17 cellular contexts compared by ENCODE assay signal in genomic region chr11:14058061-14058460, GRCh38.
"Had no signal": no experiment of that assay in that cellular context is flagged by ENCODE, and none has a peak within 500 bp of the region (broad histone marks: within the 10 kb centered on the region; RNA-seq: fewer than 3 reads in every experiment).

No MANE protein-coding gene starts in this region.

- H3K4me3 Mint-ChIP-seq: dendritic cell treated with granulocyte-macrophage colony-stimulating factor and Interleukin-4, amounts not matched to agents 40 ng/mL and 50 ng/mL, for 4 days; effector memory CD8-positive, alpha-beta T cell; naive thymus-derived CD8-positive, alpha-beta T cell had no signal

- DNase-seq: effector memory CD8-positive, alpha-beta T cell; erythroblast; kidney glomerular epithelial cell; mucosa of descending colon; naive thymus-derived CD8-positive, alpha-beta T cell; posterior cingulate gyrus; sigmoid colon; stimulated activated CD4-positive, alpha-beta T cell treated with anti-CD3 and anti-CD28 coated beads, Interleukin-2, amount 100 ng/mL, for 24 hours; stimulated activated naive CD4-positive, alpha-beta T cell; stomach; substantia nigra; transverse colon had no signal

- H3K79me2 ChIP-seq: hepatocyte had no signal

- H3K27me3 ChIP-seq: hepatocyte, sigmoid colon, stomach, transverse colon had no signal

- H3K27ac Mint-ChIP-seq: dendritic cell treated with granulocyte-macrophage colony-stimulating factor and Interleukin-4, amounts not matched to agents 40 ng/mL and 50 ng/mL, for 4 days; effector memory CD8-positive, alpha-beta T cell had no signal

- H3K4me3 ChIP-seq: hepatocyte, mucosa of descending colon, sigmoid colon, skin epidermis, stomach, thoracic aorta, transverse colon had no signal

- H3K36me3 ChIP-seq: sigmoid colon, stomach, thoracic aorta, transverse colon had no signal

- H3K27ac ChIP-seq: foreskin keratinocyte, hepatocyte, sigmoid colon, skin epidermis, stomach, thoracic aorta, transverse colon had no signal

- H3K4me1 ChIP-seq: foreskin keratinocyte, sigmoid colon had no signal

- H3K27me3 Mint-ChIP-seq: dendritic cell treated with granulocyte-macrophage colony-stimulating factor and Interleukin-4, amounts not matched to agents 40 ng/mL and 50 ng/mL, for 4 days had no signal

- ATAC-seq: effector memory CD8-positive, alpha-beta T cell; foreskin keratinocyte; mucosa of descending colon; naive thymus-derived CD8-positive, alpha-beta T cell had no signal

- H3K9me3 ChIP-seq: mucosa of descending colon, sigmoid colon, stomach, thoracic aorta, transverse colon had no signal

- H3K4me2 ChIP-seq: hepatocyte had no signal

- H2AFZ ChIP-seq: hepatocyte had no signal

- H3K9me3 Mint-ChIP-seq: dendritic cell treated with granulocyte-macrophage colony-stimulating factor and Interleukin-4, amounts not matched to agents 40 ng/mL and 50 ng/mL, for 4 days; effector memory CD8-positive, alpha-beta T cell had no signal
